ENCODE assay signal across 1 cellular context in the genomic region with DNA sequence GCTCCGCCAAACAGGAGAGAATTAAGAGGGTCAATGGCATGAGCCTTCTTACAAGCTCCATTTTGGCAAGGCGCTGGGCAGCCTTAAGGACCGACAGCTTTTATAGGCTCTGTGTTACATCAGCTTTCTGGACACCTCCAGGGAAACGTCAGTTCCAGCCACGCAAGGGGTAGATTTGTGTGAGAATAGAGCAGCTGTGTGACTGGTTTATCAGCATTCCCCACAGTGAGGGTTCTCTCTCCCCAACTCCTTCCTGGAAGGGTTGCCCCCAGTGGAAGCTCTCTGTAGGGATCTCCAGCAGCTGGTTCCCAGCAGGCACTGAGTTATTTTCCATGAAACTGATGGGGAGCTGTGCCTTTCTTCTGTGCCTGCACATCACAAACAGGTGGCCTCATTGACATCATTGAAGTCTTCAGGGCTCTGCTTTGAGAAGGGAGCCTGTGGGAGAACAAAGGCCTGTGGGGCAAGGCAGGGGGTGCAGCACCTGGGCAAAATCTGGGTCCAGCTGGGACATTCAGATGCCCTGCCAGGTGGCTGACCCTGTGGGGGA.
TF ChIP-seq lines count a peak whose summit lies in the region.

A gene with protein sequence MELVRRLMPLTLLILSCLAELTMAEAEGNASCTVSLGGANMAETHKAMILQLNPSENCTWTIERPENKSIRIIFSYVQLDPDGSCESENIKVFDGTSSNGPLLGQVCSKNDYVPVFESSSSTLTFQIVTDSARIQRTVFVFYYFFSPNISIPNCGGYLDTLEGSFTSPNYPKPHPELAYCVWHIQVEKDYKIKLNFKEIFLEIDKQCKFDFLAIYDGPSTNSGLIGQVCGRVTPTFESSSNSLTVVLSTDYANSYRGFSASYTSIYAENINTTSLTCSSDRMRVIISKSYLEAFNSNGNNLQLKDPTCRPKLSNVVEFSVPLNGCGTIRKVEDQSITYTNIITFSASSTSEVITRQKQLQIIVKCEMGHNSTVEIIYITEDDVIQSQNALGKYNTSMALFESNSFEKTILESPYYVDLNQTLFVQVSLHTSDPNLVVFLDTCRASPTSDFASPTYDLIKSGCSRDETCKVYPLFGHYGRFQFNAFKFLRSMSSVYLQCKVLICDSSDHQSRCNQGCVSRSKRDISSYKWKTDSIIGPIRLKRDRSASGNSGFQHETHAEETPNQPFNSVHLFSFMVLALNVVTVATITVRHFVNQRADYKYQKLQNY (minus strand): TSS at position 75 of the 550 bp plus-strand sequence. CDS start 14 bp downstream, at position 61.

TF ChIP-seq in HCT116, 20 proteins besides CTCF, POLR2A, EP300 and RAD21:
- no peak for TF ChIP-seq TCF7L2 (IDR thresholded peaks at IDR 0.05; ENCODE audit: borderline replicate concordance, extremely low read depth, insufficient read depth, insufficient read length)
TF ChIP-seq in HCT116: peak in this region for 0.
